ENCODE assay signal across 8 cellular contexts in genomic region chr7:107879400-107880035, GRCh38. TPM values are rescaled to one million over a fixed set of nuclear protein-coding genes. Genes with fewer than 3 reads are reported as not detected.
DNase-seq lines count a peak whose midpoint lies in the region; ATAC-seq and TF ChIP-seq lines count a peak whose summit lies in the region.

No MANE protein-coding gene starts in this region.

- no peak overlapping the region for H3K27ac Mint-ChIP-seq in CD4-positive, alpha-beta T cell
- H3K27ac Mint-ChIP-seq in activated CD4-positive, alpha-beta T cell treated with anti-CD3 and anti-CD28 coated beads, Interleukin-2, amount 10 ng/mL, durations not matched to agents 24 days and 14 days: no peak overlapping the region

- peaks cover 18% of the 10 kb centered on the region for H3K27me3 Mint-ChIP-seq in CD4-positive, alpha-beta T cell
- H3K27me3 Mint-ChIP-seq in activated CD4-positive, alpha-beta T cell treated with anti-CD3 and anti-CD28 coated beads, Interleukin-2, amount 10 ng/mL, durations not matched to agents 24 days and 14 days: peaks cover 21% of the 10 kb centered on the region

- no peaks in the 10 kb centered on the region for H3K36me3 Mint-ChIP-seq in CD4-positive, alpha-beta T cell (ENCODE audit: low read depth)
- no peaks in the 10 kb centered on the region for H3K36me3 Mint-ChIP-seq in activated CD4-positive, alpha-beta T cell treated with anti-CD3 and anti-CD28 coated beads, Interleukin-2, amount 10 ng/mL, durations not matched to agents 24 days and 14 days (ENCODE audit: low read depth)

- no peaks in the 10 kb centered on the region for H3K9me3 ChIP-seq in CD4-positive, alpha-beta T cell (ENCODE audit: control insufficient read depth, low read length)

- ATAC-seq in CD4-positive, alpha-beta T cell (ENCODE audit: poor library complexity): peak; percentile 74
- ATAC-seq in GM18508 (IDR thresholded peaks at IDR 0.05; ENCODE audit: insufficient read depth, unreplicated experiment) (peak; percentile 70), HG03103 (IDR thresholded peaks at IDR 0.05; ENCODE audit: low read depth, unreplicated experiment) (peak; percentile 62), omental fat pad (ENCODE audit: low FRiP score) (peak; percentile 75), HG03135 (IDR thresholded peaks at IDR 0.05; ENCODE audit: unreplicated experiment) (no peak)

- H3K4me3 Mint-ChIP-seq in CD4-positive, alpha-beta T cell: no peak overlapping the region
- no peak overlapping the region for H3K4me3 Mint-ChIP-seq in activated CD4-positive, alpha-beta T cell treated with anti-CD3 and anti-CD28 coated beads, Interleukin-2, amount 10 ng/mL, durations not matched to agents 24 days and 14 days

- H3K4me3 ChIP-seq in fibroblast of villous mesenchyme (ENCODE audit: low read depth, low read length): no peak overlapping the region

- POLR2A ChIA-PET in CD4-positive, alpha-beta T cell (lab: Charles Lee): interaction anchor here (1.2 to 3.2 kb wide), 2 partner anchors 134 to 136 kb away, joined by 5 to 26 read pairs; partner anchors contain the start of gene CBLL1

- peaks cover 36% of the 10 kb centered on the region for H3K4me1 Mint-ChIP-seq in CD4-positive, alpha-beta T cell (ENCODE audit: low read depth)
- H3K4me1 Mint-ChIP-seq in activated CD4-positive, alpha-beta T cell treated with anti-CD3 and anti-CD28 coated beads, Interleukin-2, amount 10 ng/mL, durations not matched to agents 24 days and 14 days: peaks cover 15% of the 10 kb centered on the region

- intact Hi-C loops in CD4-positive, alpha-beta T cell (cut with DNase I, micrococcal nuclease): loop anchor here (1.0 to 10.0 kb wide), 6 partner anchors 136 to 1015 kb away; partner anchors contain the start of gene PIK3CG (in 1 of the 2)
- intact Hi-C loops in activated CD4-positive, alpha-beta T cell treated with anti-CD3 and anti-CD28 coated beads, Interleukin-2, amount 10 ng/mL, durations not matched to agents 24 days and 14 days (cut with micrococcal nuclease): loop anchor here (1.0 to 5.0 kb wide), 3 partner anchors 136 to 217 kb away; partner anchors contain the start of gene SLC26A4

- no peaks in the 10 kb centered on the region for H3K9me3 Mint-ChIP-seq in CD4-positive, alpha-beta T cell
- no peaks in the 10 kb centered on the region for H3K9me3 Mint-ChIP-seq in activated CD4-positive, alpha-beta T cell treated with anti-CD3 and anti-CD28 coated beads, Interleukin-2, amount 10 ng/mL, durations not matched to agents 24 days and 14 days

- CTCF ChIA-PET in CD4-positive, alpha-beta T cell (lab: Charles Lee): interaction anchor here (0.6 to 1.5 kb wide), 8 partner anchors 9 to 416 kb away, joined by 3 to 9 read pairs (median 5); no protein-coding TSS in a partner anchor

- no peak overlapping the region for H3K27ac ChIP-seq in CD4-positive, alpha-beta T cell (ENCODE audit: low read depth, low read length)

- H3K27me3 ChIP-seq in CD4-positive, alpha-beta T cell (ENCODE audit: control insufficient read depth, insufficient read depth, low read length): peaks cover 5% of the 10 kb centered on the region

- peak in 2 of 10 experiments; percentile 9 to 30 for DNase-seq in CD4-positive, alpha-beta T cell
- peak; percentile 61 for DNase-seq in NCI-H2227 (lab: John Stamatoyannopoulos, UW; ENCODE audit: unreplicated experiment)
- peak; percentile 79 for DNase-seq in activated CD4-positive, alpha-beta T cell treated with anti-CD3 and anti-CD28 coated beads, Interleukin-2, amount 10 ng/mL, durations not matched to agents 24 days and 14 days
- DNase-seq in fibroblast of villous mesenchyme (ENCODE audit: low read depth): peak; percentile 68
- no peak for DNase-seq in omental fat pad (ENCODE audit: low spot score)

- peak; percentile 72 for TF ChIP-seq CTCF in CD4-positive, alpha-beta T cell (IDR thresholded peaks at IDR 0.05)
- TF ChIP-seq CTCF in fibroblast of villous mesenchyme (IDR thresholded peaks at IDR 0.05; ENCODE audit: insufficient read depth, low read depth, low read length) (peak; percentile 67), omental fat pad (IDR thresholded peaks at IDR 0.05) (peak in 2 of 3 donors; percentile 16 to 25)

RNA-seq across cellular contexts. Expression of gene DLD, which starts 11.5 kb away (rescaled TPM):
- 10 to 100 TPM; 74.3 to 74.9 TPM for total RNA-seq in CD4-positive, alpha-beta T cell
- total RNA-seq in activated CD4-positive, alpha-beta T cell treated with anti-CD3 and anti-CD28 coated beads, Interleukin-2, amount 10 ng/mL, durations not matched to agents 24 days and 14 days: 113 and 119 TPM in 2 replicates
- total RNA-seq in fibroblast of villous mesenchyme (51.5 and 63.9 TPM in 2 replicates), omental fat pad (100 to 1,000 TPM in 1 of 4 donors, 10 to 100 TPM in 3; 46.0 to 112 (median 59.2) TPM)

Comparison
In these comparisons a context has a peak if more than half of its experiments do, and no peak if none do; other contexts are left out.
1. CTCF ChIP-seq: peak in every context shown above with its lines; median percentile 72 in CD4-positive, alpha-beta T cell; 67 in fibroblast of villous mesenchyme; 20 in omental fat pad.